In genomic region chr3:17798000-17798399, GRCh38 we compare ENCODE assay signal across 19 cellular contexts. TPM values are rescaled to one million over a fixed set of nuclear protein-coding genes. Genes with fewer than 3 reads are reported as not detected.
A peak's percentile ranks its signal among the peaks of the same experiment; 100 is the strongest.
DNase-seq lines count a peak whose midpoint lies in the region; ATAC-seq and TF ChIP-seq lines count a peak whose summit lies in the region.
"Had no signal": no experiment of that assay in that cellular context is flagged by ENCODE, and none has a peak within 500 bp of the region (broad histone marks: within the 10 kb centered on the region; RNA-seq: fewer than 3 reads in every experiment).

No MANE protein-coding gene starts in this region.

- no peaks in the 10 kb centered on the region for H3K4me1 ChIP-seq in NT2/D1 (ENCODE audit: insufficient read depth, insufficient read length)
- no peaks in the 10 kb centered on the region for H3K4me1 ChIP-seq in esophagus muscularis mucosa
- H3K4me1 ChIP-seq in MM.1S (ENCODE audit: low read length): no peaks in the 10 kb centered on the region
- H3K4me1 ChIP-seq: gastroesophageal sphincter, transverse colon had no signal

- no peak for TF ChIP-seq CTCF in esophagus muscularis mucosa (IDR thresholded peaks at IDR 0.05)
- no peak for TF ChIP-seq CTCF in MM.1S (IDR thresholded peaks at IDR 0.05; ENCODE audit: low read length)

- TF ChIP-seq EP300 in esophagus muscularis mucosa (IDR thresholded peaks at IDR 0.05): no peak

- H3K27ac ChIP-seq in esophagus muscularis mucosa (replicated peaks in 1 of 4) (no peak overlapping the region), MM.1S (ENCODE audit: low read length) (no peak overlapping the region)
- H3K27ac ChIP-seq: C4-2B, cardiac muscle cell, gastroesophageal sphincter, GM23248, transverse colon had no signal

- no peaks in the 10 kb centered on the region for H3K36me3 ChIP-seq in H7 (replicated peaks; ENCODE audit: control insufficient read depth, insufficient read depth, low read length)
- H3K36me3 ChIP-seq in NT2/D1 (ENCODE audit: insufficient read depth, insufficient read length, low read length): no peaks in the 10 kb centered on the region
- no peaks in the 10 kb centered on the region for H3K36me3 ChIP-seq in esophagus muscularis mucosa
- no peaks in the 10 kb centered on the region for H3K36me3 ChIP-seq in MM.1S (replicated peaks; ENCODE audit: insufficient read depth, low read length)
- H3K36me3 ChIP-seq: cardiac muscle cell, gastroesophageal sphincter, transverse colon had no signal

- H3K4me2 ChIP-seq in MM.1S (ENCODE audit: low read depth, low read length): no peak overlapping the region

- no peaks in the 10 kb centered on the region for H3K9me2 ChIP-seq in MM.1S (replicated peaks; ENCODE audit: insufficient read depth, low read length)

- no peaks in the 10 kb centered on the region for H3K9me3 ChIP-seq in NT2/D1 (ENCODE audit: insufficient read depth, low read length)
- no peaks in the 10 kb centered on the region for H3K9me3 ChIP-seq in esophagus muscularis mucosa
- H3K9me3 ChIP-seq in MM.1S (replicated peaks; ENCODE audit: insufficient read depth, low read length): no peaks in the 10 kb centered on the region
- H3K9me3 ChIP-seq: transverse colon had no signal

- TF ChIP-seq POLR2A in esophagus muscularis mucosa (IDR thresholded peaks at IDR 0.05; ENCODE audit: low read depth): no peak

- intact Hi-C loops in esophagus muscularis mucosa (cut with DNase I): no loop called here

- H4K20me1 ChIP-seq in MM.1S (ENCODE audit: insufficient read depth, low read length): no peaks in the 10 kb centered on the region

- DNase-seq in ELF-1 (ENCODE audit: low read depth, low spot score) (peak; percentile 32), H7 (peak; percentile 54), NT2/D1 (ENCODE audit: low read depth, low spot score) (peak; percentile 5), esophagus muscularis mucosa (ENCODE audit: extremely low spot score) (peak; percentile 62), MM.1S (no peak), DMS153 (lab: John Stamatoyannopoulos, UW) (no peak), anterior cingulate cortex (lab: John Stamatoyannopoulos, UW) (no peak)
- DNase-seq: activated CD4-positive, alpha-beta T cell treated with anti-CD3 and anti-CD28 coated beads, Interleukin-2, amount 10 ng/mL, durations not matched to agents 7 days and 5 days; activated naive CD4-positive, alpha-beta T cell treated with anti-CD3 and anti-CD28 coated beads, Interleukin-2, amount 10 ng/mL, durations not matched to agents 7 days and 5 days; cortex of kidney; GM23248; NCI-H1417 treated with DMSO at 0.1 percent for 48 hours; SIG-M5; transverse colon had no signal

- H3K4me3 ChIP-seq in H7 (ENCODE audit: insufficient read depth, low read depth, low read length) (no peak overlapping the region), NT2/D1 (ENCODE audit: insufficient read length, low read depth) (no peak overlapping the region), esophagus muscularis mucosa (no peak overlapping the region), MM.1S (ENCODE audit: low read length) (no peak overlapping the region)
- H3K4me3 ChIP-seq: cardiac muscle cell, gastroesophageal sphincter, GM23248, transverse colon had no signal

- H3K9ac ChIP-seq in NT2/D1 (ENCODE audit: insufficient read length, low read depth) (no peak overlapping the region), MM.1S (ENCODE audit: low read length) (no peak overlapping the region)
- H3K9ac ChIP-seq: GM23248 had no signal

- no peak overlapping the region for H2AFZ ChIP-seq in MM.1S (ENCODE audit: low read length)
- H2AFZ ChIP-seq: GM23248 had no signal

- no peak for ATAC-seq in SK-N-SH treated with all-trans-retinoic acid at 6 μM for 48 hours
- ATAC-seq: gastroesophageal sphincter, sciatic nerve had no signal

- no peaks in the 10 kb centered on the region for H3F3A ChIP-seq in MM.1S (ENCODE audit: insufficient read depth, low read length)

- no peaks in the 10 kb centered on the region for H3K79me2 ChIP-seq in MM.1S (ENCODE audit: low read length)

- no peaks in the 10 kb centered on the region for H3K27me3 ChIP-seq in H7 (ENCODE audit: control insufficient read depth, insufficient read depth, low read length)
- H3K27me3 ChIP-seq in NT2/D1 (ENCODE audit: insufficient read depth, insufficient read length): no peaks in the 10 kb centered on the region
- H3K27me3 ChIP-seq in esophagus muscularis mucosa: no peaks in the 10 kb centered on the region
- no peaks in the 10 kb centered on the region for H3K27me3 ChIP-seq in MM.1S (replicated peaks; ENCODE audit: insufficient read depth, low read length)
- H3K27me3 ChIP-seq: cardiac muscle cell, gastroesophageal sphincter, transverse colon had no signal

TF ChIP-seq in SK-N-SH treated with all-trans-retinoic acid at 6 μM for 48 hours, 23 proteins besides CTCF, POLR2A, EP300 and RAD21:
- TF ChIP-seq POU6F1 (CRISPR knock-in tag; IDR thresholded peaks at IDR 0.05; ENCODE audit: borderline replicate concordance, low read depth): no peak
- no peak for TF ChIP-seq TCF4 (CRISPR knock-in tag; IDR thresholded peaks at IDR 0.05; ENCODE audit: borderline replicate concordance)
- no peak for TF ChIP-seq ZNF8 (CRISPR knock-in tag; IDR thresholded peaks at IDR 0.05)
- TF ChIP-seq PPARA (CRISPR knock-in tag; IDR thresholded peaks at IDR 0.05; ENCODE audit: borderline replicate concordance): no peak
- no peak for TF ChIP-seq TOX (CRISPR knock-in tag; IDR thresholded peaks at IDR 0.05; ENCODE audit: borderline replicate concordance)
- no peak for TF ChIP-seq ZC3H10 (CRISPR knock-in tag; IDR thresholded peaks at IDR 0.05)
- no peak for TF ChIP-seq CSRNP3 (CRISPR knock-in tag; IDR thresholded peaks at IDR 0.05)
- no peak for TF ChIP-seq OSR1 (CRISPR knock-in tag; IDR thresholded peaks at IDR 0.05)
- TF ChIP-seq TSHZ2 (CRISPR knock-in tag; IDR thresholded peaks at IDR 0.05): no peak
- TF ChIP-seq BACH2 (CRISPR knock-in tag; IDR thresholded peaks at IDR 0.05; ENCODE audit: borderline replicate concordance): no peak
- no peak for TF ChIP-seq ARNTL (CRISPR knock-in tag; IDR thresholded peaks at IDR 0.05; ENCODE audit: borderline replicate concordance, low read depth)
- no peak for TF ChIP-seq RARB (CRISPR knock-in tag; IDR thresholded peaks at IDR 0.05)
- no peak for TF ChIP-seq ISL1 (CRISPR knock-in tag; IDR thresholded peaks at IDR 0.05)
- TF ChIP-seq ESRRG (CRISPR knock-in tag; IDR thresholded peaks at IDR 0.05): no peak
- no peak for TF ChIP-seq ZFP3 (CRISPR knock-in tag; IDR thresholded peaks at IDR 0.05)
TF ChIP-seq in SK-N-SH treated with all-trans-retinoic acid at 6 μM for 48 hours: peak in this region for 0.

RNA-seq across cellular contexts. Expression of gene TBC1D5, which starts 55.6 kb away (rescaled TPM):
- 26.8 and 56.0 TPM in 2 replicates for total RNA-seq in H7 (2014; rRNA removed; shearing (Covaris generic))
- 10 to 100 TPM; 54.0 to 83.1 (median 63.6) TPM for total RNA-seq in esophagus muscularis mucosa

Comparison
In these comparisons a context has a peak if more than half of its experiments do, and no peak if none do; other contexts are left out.
1. DNase-seq: peak in ELF-1 (single experiment), H7 (single experiment), NT2/D1 (single experiment) and esophagus muscularis mucosa (single experiment); none in MM.1S (single experiment), DMS153 (single experiment) and anterior cingulate cortex (0 of 58).